ENCODE assay signal across 20 cellular contexts in the genomic region with DNA sequence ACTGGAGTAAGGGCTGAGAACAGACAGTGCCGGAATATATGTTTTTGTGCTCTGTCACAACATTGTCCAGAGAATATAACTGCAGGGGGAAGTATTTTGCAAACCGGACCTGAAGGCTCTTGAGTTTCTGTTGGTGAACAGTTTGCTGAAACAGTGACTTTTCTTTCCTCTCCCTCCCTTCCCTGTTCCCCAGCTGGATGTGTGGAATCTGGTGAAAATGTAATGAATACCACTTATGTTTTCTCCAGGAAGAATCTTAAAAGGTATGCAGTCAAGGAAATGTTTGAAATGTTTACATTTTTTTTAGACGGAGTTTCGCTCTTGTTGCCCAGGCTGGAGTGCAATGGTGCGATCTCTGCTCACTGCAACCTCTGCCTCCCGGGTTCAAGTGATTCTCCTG. TPM values are rescaled to one million over a fixed set of nuclear protein-coding genes. Genes with fewer than 3 reads are reported as not detected.
DNase-seq lines count a peak whose midpoint lies in the region; ATAC-seq and TF ChIP-seq lines count a peak whose summit lies in the region.
"Had no signal": no experiment of that assay in that cellular context is flagged by ENCODE, and none has a peak within 500 bp of the region (broad histone marks: within the 10 kb centered on the region; RNA-seq: fewer than 3 reads in every experiment).

No MANE protein-coding gene starts in this region.

- CTCF ChIA-PET in IMR-90 (lab: Yijun Ruan, JAX) = interaction anchor here (0.7 kb wide), 1 partner anchor 126 kb away, joined by 7 read pairs; no protein-coding TSS in a partner anchor
- CTCF ChIA-PET in activated CD8-positive, alpha-beta T cell treated with anti-CD3 and anti-CD28 coated beads for 36 hours (lab: Charles Lee) = no interaction called here
- CTCF ChIA-PET in naive thymus-derived CD4-positive, alpha-beta T cell (lab: Charles Lee) = no interaction called here

- no peak for TF ChIP-seq RAD21 in IMR-90 (IDR thresholded peaks at IDR 0.05; ENCODE audit: low read length)

- H3K27me3 Mint-ChIP-seq in chondrocyte (ENCODE audit: low read depth) (no peaks in the 10 kb centered on the region), endodermal cell (ENCODE audit: insufficient read depth) (no peaks in the 10 kb centered on the region)
- H3K27me3 Mint-ChIP-seq in activated CD8-positive, alpha-beta T cell treated with anti-CD3 and anti-CD28 coated beads for 36 hours = no peaks in the 10 kb centered on the region
- no peaks in the 10 kb centered on the region for H3K27me3 Mint-ChIP-seq in naive thymus-derived CD4-positive, alpha-beta T cell
- H3K27me3 Mint-ChIP-seq: B cell; CD4-positive, CD25-positive, alpha-beta regulatory T cell had no signal

- no peaks in the 10 kb centered on the region for H4K20me1 ChIP-seq in IMR-90 (ENCODE audit: insufficient read depth, low read length)
- H4K20me1 ChIP-seq: BLaER1 had no signal

- H4K8ac ChIP-seq in IMR-90 (ENCODE audit: low read depth in 2 of 2, low read length in 2 of 2) = no peak overlapping the region
- H4K8ac ChIP-seq in trophoblast cell (ENCODE audit: low read depth, low read length) = no peak overlapping the region

- H3K4ac ChIP-seq in IMR-90 (ENCODE audit: low read depth, low read length) = no peak overlapping the region
- H3K4ac ChIP-seq in trophoblast cell (ENCODE audit: low read depth, low read length) = no peak overlapping the region

- BruUV-seq in IMR-90 (replicated peaks; lab: Mats Ljungman, UMichigan) = no TSS peak

- POLR2A ChIA-PET in IMR-90 (lab: Charles Lee; ENCODE audit: unreplicated experiment) = no interaction called here
- POLR2A ChIA-PET in activated CD8-positive, alpha-beta T cell treated with anti-CD3 and anti-CD28 coated beads for 36 hours (lab: Charles Lee) = no interaction called here
- POLR2A ChIA-PET in naive thymus-derived CD4-positive, alpha-beta T cell (lab: Charles Lee) = no interaction called here

- 0 out of 4 replicates have a peak, but pooled peaks cover 0 to 2% of the 10 kb centered on the region in 2 experiments for H3K79me1 ChIP-seq in IMR-90 (ENCODE audit: low read depth in 1 of 2, low read length in 2 of 2)
- H3K79me1 ChIP-seq in trophoblast cell (ENCODE audit: low read length) = no peaks in the 10 kb centered on the region

- no peak overlapping the region for H2BK15ac ChIP-seq in IMR-90 (ENCODE audit: low read depth, low read length)

- H2AK9ac ChIP-seq in IMR-90 (replicated peaks; ENCODE audit: low read depth, low read length, poor library complexity) = no peak overlapping the region

- peak overlapping the region; percentile 47 for H3K27ac Mint-ChIP-seq in chondrocyte (ENCODE audit: unreplicated experiment)
- no peak overlapping the region for H3K27ac Mint-ChIP-seq in activated CD8-positive, alpha-beta T cell treated with anti-CD3 and anti-CD28 coated beads for 36 hours
- H3K27ac Mint-ChIP-seq in endodermal cell = no peak overlapping the region
- peak overlapping the region in 2 of 9 donors; percentile 4 for H3K27ac Mint-ChIP-seq in naive thymus-derived CD4-positive, alpha-beta T cell
- H3K27ac Mint-ChIP-seq: B cell; CD8-positive, alpha-beta T cell; HFFc6 had no signal

- H2BK12ac ChIP-seq in trophoblast cell (ENCODE audit: low read length) = no peak overlapping the region

- peaks cover 12% of the 10 kb centered on the region for H3K9me1 ChIP-seq in IMR-90 (ENCODE audit: insufficient read depth, low read length)

- ATAC-seq in IMR-90 (ENCODE audit: low read depth) (peak; percentile 61), left lung (peak; percentile 14)
- no peak for ATAC-seq in activated CD8-positive, alpha-beta T cell treated with anti-CD3 and anti-CD28 coated beads for 36 hours
- no peak for ATAC-seq in naive thymus-derived CD4-positive, alpha-beta T cell
- ATAC-seq: CD8-positive, alpha-beta T cell had no signal

- peaks cover 15% of the 10 kb centered on the region for H3K36me3 Mint-ChIP-seq in chondrocyte (ENCODE audit: low read depth)
- H3K36me3 Mint-ChIP-seq in activated CD8-positive, alpha-beta T cell treated with anti-CD3 and anti-CD28 coated beads for 36 hours (ENCODE audit: low read depth) = peaks cover 43% of the 10 kb centered on the region
- peaks cover 53% of the 10 kb centered on the region for H3K36me3 Mint-ChIP-seq in endodermal cell (ENCODE audit: low read depth)
- peaks cover 10 to 35% (median 29%) of the 10 kb centered on the region in 5 donors for H3K36me3 Mint-ChIP-seq in naive thymus-derived CD4-positive, alpha-beta T cell

- H3K18ac ChIP-seq in IMR-90 (ENCODE audit: low read depth, low read length) (no peak overlapping the region), trophoblast cell (ENCODE audit: low read length) (no peak overlapping the region)

- no peak overlapping the region for H2AFZ ChIP-seq in IMR-90 (replicated peaks; ENCODE audit: low read length, poor library complexity)
- no peak overlapping the region for H2AFZ ChIP-seq in trophoblast cell (ENCODE audit: insufficient read depth, low read length, poor library complexity)

- intact Hi-C loops in IMR-90 (cut with micrococcal nuclease) (no loop called here), left lung (cut with DNase I) (no loop called here), colonic mucosa (cut with DNase I) (no loop called here)
- intact Hi-C loops in activated CD8-positive, alpha-beta T cell treated with anti-CD3 and anti-CD28 coated beads for 36 hours (cut with micrococcal nuclease) = no loop called here
- intact Hi-C loops in naive thymus-derived CD4-positive, alpha-beta T cell (cut with micrococcal nuclease) = no loop called here

- H3K4me2 ChIP-seq in IMR-90 (ENCODE audit: low read depth, low read length) (no peak overlapping the region), trophoblast cell (ENCODE audit: low read length) (no peak overlapping the region)
- H3K4me2 ChIP-seq: BLaER1 had no signal

- no peaks in the 10 kb centered on the region for H3K79me2 ChIP-seq in trophoblast cell (ENCODE audit: control insufficient read depth, insufficient read depth, low read length, poor library complexity)

- H3K36me3 ChIP-seq in IMR-90 (ENCODE audit: control insufficient read depth, insufficient read depth, low read length) (peaks cover 8% of the 10 kb centered on the region), left lung (peaks cover 0 to 28% of the 10 kb centered on the region in 2 donors), trophoblast cell (ENCODE audit: control insufficient read depth in 1 of 2, insufficient read depth in 2 of 2, low read length in 2 of 2) (peaks cover 19 to 20% of the 10 kb centered on the region in 2 experiments), colonic mucosa (no peaks in the 10 kb centered on the region), endodermal cell (ENCODE audit: control insufficient read depth, insufficient read depth, low read length) (peaks cover 50% of the 10 kb centered on the region)
- H3K36me3 ChIP-seq in naive thymus-derived CD4-positive, alpha-beta T cell (ENCODE audit: control insufficient read depth in 2 of 3, insufficient read depth in 3 of 3, low read length in 3 of 3) = peaks cover 0 to 15% (median 0%) of the 10 kb centered on the region in 3 experiments

- H4K91ac ChIP-seq in IMR-90 (ENCODE audit: insufficient read depth, low read depth, low read length) (no peak overlapping the region; the same call in 1 of the 2 replicates), trophoblast cell (ENCODE audit: low read depth, low read length) (no peak overlapping the region)

- H3K9me3 ChIP-seq in IMR-90 (ENCODE audit: control insufficient read depth, insufficient read depth, low read length) = no peaks in the 10 kb centered on the region
- no peaks in the 10 kb centered on the region for H3K9me3 ChIP-seq in left lung
- H3K9me3 ChIP-seq in trophoblast cell (ENCODE audit: insufficient read depth, low read depth, low read length) = no peaks in the 10 kb centered on the region
- H3K9me3 ChIP-seq in colonic mucosa = no peaks in the 10 kb centered on the region
- H3K9me3 ChIP-seq in endodermal cell (ENCODE audit: control insufficient read depth, low read length) = no peaks in the 10 kb centered on the region
- no peaks in the 10 kb centered on the region for H3K9me3 ChIP-seq in naive thymus-derived CD4-positive, alpha-beta T cell (ENCODE audit: control insufficient read depth in 2 of 3, low read length in 3 of 3)
- H3K9me3 ChIP-seq: BLaER1, Caco-2, HAP-1 had no signal

- no peaks in the 10 kb centered on the region for H3K27me3 ChIP-seq in IMR-90 (ENCODE audit: control insufficient read depth, insufficient read depth, low read length)
- H3K27me3 ChIP-seq in left lung = no peaks in the 10 kb centered on the region
- H3K27me3 ChIP-seq in trophoblast cell (ENCODE audit: insufficient read depth, low read length) = no peaks in the 10 kb centered on the region
- H3K27me3 ChIP-seq in colonic mucosa = no peaks in the 10 kb centered on the region
- no peaks in the 10 kb centered on the region for H3K27me3 ChIP-seq in endodermal cell (ENCODE audit: control insufficient read depth, insufficient read depth, low read length, poor library complexity, severe bottlenecking)
- H3K27me3 ChIP-seq in naive thymus-derived CD4-positive, alpha-beta T cell (ENCODE audit: control insufficient read depth in 2 of 2, insufficient read depth in 2 of 2, low read length in 2 of 2) = no peaks in the 10 kb centered on the region
- H3K27me3 ChIP-seq: BLaER1 had no signal

- TF ChIP-seq CTCF in IMR-90 (conservative IDR thresholded peaks at IDR 0.05; ENCODE audit: low read depth, low read length) (no peak), chondrocyte (IDR thresholded peaks at IDR 0.05) (no peak), left lung (IDR thresholded peaks at IDR 0.05) (no peak), colonic mucosa (IDR thresholded peaks at IDR 0.05) (no peak), endodermal cell (conservative IDR thresholded peaks at IDR 0.05) (no peak)
- no peak for TF ChIP-seq CTCF in activated CD8-positive, alpha-beta T cell treated with anti-CD3 and anti-CD28 coated beads for 36 hours (IDR thresholded peaks at IDR 0.05)

- DNase-seq in IMR-90 (no peak), chondrocyte (ENCODE audit: low spot score) (no peak), left lung (no peak), trophoblast cell (peak; percentile 39 to 75), colonic mucosa (no peak), endodermal cell (no peak)
- no peak for DNase-seq in activated CD8-positive, alpha-beta T cell treated with anti-CD3 and anti-CD28 coated beads for 36 hours
- no peak for DNase-seq in naive thymus-derived CD4-positive, alpha-beta T cell
- DNase-seq: Caco-2; CD4-positive, CD25-positive, alpha-beta regulatory T cell; CD8-positive, alpha-beta T cell; DMS153; DND-41; GOT3; HFFc6 had no signal

- H3K27ac ChIP-seq in IMR-90 (ENCODE audit: insufficient read depth, low read length) = no peak overlapping the region; the same call in 1 of the 2 replicates
- H3K27ac ChIP-seq in left lung = no peak overlapping the region
- H3K27ac ChIP-seq in trophoblast cell (ENCODE audit: low read depth, low read length) = no peak overlapping the region
- no peak overlapping the region for H3K27ac ChIP-seq in colonic mucosa
- no peak overlapping the region for H3K27ac ChIP-seq in endodermal cell (ENCODE audit: low read depth, low read length)
- no peak overlapping the region for H3K27ac ChIP-seq in naive thymus-derived CD4-positive, alpha-beta T cell (ENCODE audit: low read depth, low read length)
- H3K27ac ChIP-seq: 22Rv1, BLaER1, C4-2B had no signal

- H3K4me3 Mint-ChIP-seq in chondrocyte (ENCODE audit: unreplicated experiment) = no peak overlapping the region
- no peak overlapping the region for H3K4me3 Mint-ChIP-seq in activated CD8-positive, alpha-beta T cell treated with anti-CD3 and anti-CD28 coated beads for 36 hours
- no peak overlapping the region for H3K4me3 Mint-ChIP-seq in endodermal cell
- H3K4me3 Mint-ChIP-seq in naive thymus-derived CD4-positive, alpha-beta T cell = no peak overlapping the region
- H3K4me3 Mint-ChIP-seq: B cell; CD4-positive, CD25-positive, alpha-beta regulatory T cell; CD8-positive, alpha-beta T cell; HFFc6 had no signal

- H3K4me3 ChIP-seq in IMR-90 (ENCODE audit: insufficient read depth, low read depth, low read length) = no peak overlapping the region
- no peak overlapping the region for H3K4me3 ChIP-seq in left lung
- H3K4me3 ChIP-seq in trophoblast cell (ENCODE audit: low read depth, low read length) = no peak overlapping the region
- H3K4me3 ChIP-seq in colonic mucosa = no peak overlapping the region
- no peak overlapping the region for H3K4me3 ChIP-seq in endodermal cell (ENCODE audit: low read length)
- H3K4me3 ChIP-seq in naive thymus-derived CD4-positive, alpha-beta T cell (ENCODE audit: low read length) = no peak overlapping the region
- H3K4me3 ChIP-seq: BLaER1, HAP-1 had no signal

- H2AK5ac ChIP-seq in IMR-90 (ENCODE audit: low read depth, low read length) (no peak overlapping the region; the same call in 1 of the 2 replicates), trophoblast cell (ENCODE audit: low read length) (no peak overlapping the region)

- H3K4me1 ChIP-seq in IMR-90 (ENCODE audit: control insufficient read depth, insufficient read depth, low read length) (peaks cover 6% of the 10 kb centered on the region), left lung (no peaks in the 10 kb centered on the region), trophoblast cell (ENCODE audit: control insufficient read depth in 1 of 2, insufficient read depth in 2 of 2, low read length in 2 of 2) (peaks cover 5% of the 10 kb centered on the region in 2 experiments), colonic mucosa (no peaks in the 10 kb centered on the region), endodermal cell (ENCODE audit: control insufficient read depth, insufficient read depth, low read length) (no peaks in the 10 kb centered on the region)
- no peaks in the 10 kb centered on the region for H3K4me1 ChIP-seq in naive thymus-derived CD4-positive, alpha-beta T cell (ENCODE audit: control insufficient read depth in 2 of 2, insufficient read depth in 2 of 2, low read length in 2 of 2)
- H3K4me1 ChIP-seq: BLaER1, Caco-2 had no signal

- H4K5ac ChIP-seq in IMR-90 (ENCODE audit: low read depth, low read length) = no peak overlapping the region

- no peak overlapping the region for H2BK5ac ChIP-seq in IMR-90 (ENCODE audit: low read depth, low read length, poor library complexity, severe bottlenecking)
- H2BK5ac ChIP-seq in trophoblast cell (ENCODE audit: low read depth, low read length, poor library complexity) = no peak overlapping the region

- H3K14ac ChIP-seq in IMR-90 (replicated peaks; ENCODE audit: low read depth, low read length) (peak overlapping the region; percentile 59; the same call in 1 of the 2 replicates), trophoblast cell (ENCODE audit: low read length) (no peak overlapping the region)

- H3K23ac ChIP-seq in IMR-90 (ENCODE audit: low read depth, low read length) (no peak overlapping the region), trophoblast cell (ENCODE audit: low read length) (no peak overlapping the region)

- no CpG with 5 or more reads among the region's 6 CpGs for WGBS in IMR-90 (ENCODE audit: extremely low coverage in 2 of 2, insufficient read length in 1 of 2), 2 experiments
- no CpG with 5 or more reads among the region's 6 CpGs for WGBS in trophoblast cell (ENCODE audit: extremely low coverage, insufficient coverage, insufficient read length)
- WGBS in endodermal cell (ENCODE audit: insufficient coverage in 1 of 2, insufficient read length in 1 of 2), 2 experiments = 97 to 100% methylated on average over 5 to 6 of the region's 6 CpGs

- H3K56ac ChIP-seq in IMR-90 (ENCODE audit: extremely low read depth, insufficient read depth, low read length) = no peak overlapping the region

- H3K9me3 Mint-ChIP-seq in chondrocyte (ENCODE audit: low read depth) (no peaks in the 10 kb centered on the region), endodermal cell (peaks cover 2% of the 10 kb centered on the region)
- no peaks in the 10 kb centered on the region for H3K9me3 Mint-ChIP-seq in activated CD8-positive, alpha-beta T cell treated with anti-CD3 and anti-CD28 coated beads for 36 hours
- no peaks in the 10 kb centered on the region for H3K9me3 Mint-ChIP-seq in naive thymus-derived CD4-positive, alpha-beta T cell
- H3K9me3 Mint-ChIP-seq: CD4-positive, CD25-positive, alpha-beta regulatory T cell; CD8-positive, alpha-beta T cell; HFFc6 had no signal

- H2BK120ac ChIP-seq in IMR-90 (ENCODE audit: low read depth, low read length) = no peak overlapping the region
- no peak overlapping the region for H2BK120ac ChIP-seq in trophoblast cell (ENCODE audit: insufficient read depth, low read length, poor library complexity)

- dilution Hi-C loops in IMR-90 (cut with HindIII; ENCODE audit: low sequenced_read_pairs, unreplicated experiment) = no loop called here

- H4K12ac ChIP-seq in trophoblast cell (ENCODE audit: low read depth, low read length) = no peak overlapping the region

- in situ Hi-C loops in IMR-90 (cut with MboI; ENCODE audit: low sequenced_read_pairs) = no loop called here

- no peak overlapping the region for H3K9ac ChIP-seq in IMR-90 (ENCODE audit: low read depth, low read length)
- no peak overlapping the region for H3K9ac ChIP-seq in trophoblast cell (ENCODE audit: low read length)
- no peak overlapping the region for H3K9ac ChIP-seq in colonic mucosa (ENCODE audit: low read depth in 2 of 2, low read length in 2 of 2)
- H3K9ac ChIP-seq in endodermal cell (ENCODE audit: extremely low read depth, low read length, poor library complexity, severe bottlenecking) = no peak overlapping the region
- H3K9ac ChIP-seq: BLaER1 had no signal

- peaks cover 13% of the 10 kb centered on the region for H3K4me1 Mint-ChIP-seq in chondrocyte (ENCODE audit: low read depth)
- no peaks in the 10 kb centered on the region for H3K4me1 Mint-ChIP-seq in activated CD8-positive, alpha-beta T cell treated with anti-CD3 and anti-CD28 coated beads for 36 hours (ENCODE audit: low read depth)
- peaks cover 4% of the 10 kb centered on the region for H3K4me1 Mint-ChIP-seq in endodermal cell
- H3K4me1 Mint-ChIP-seq in naive thymus-derived CD4-positive, alpha-beta T cell = peaks cover 0 to 2% (median 0%) of the 10 kb centered on the region in 7 donors
- H3K4me1 Mint-ChIP-seq: B cell had no signal

- peak overlapping the region; percentile 9; the same call in 1 of the 2 replicates for H2BK20ac ChIP-seq in IMR-90 (ENCODE audit: low read depth, low read length)

- no peak for TF ChIP-seq POLR2A in IMR-90 (IDR thresholded peaks at IDR 0.05; ENCODE audit: low read depth, low read length)

RNA-seq across cellular contexts. Expression of a gene that starts 23.4 kb away (rescaled TPM):
- total RNA-seq in IMR-90 (2012; rRNA removed) (4.5 and 4.7 TPM in 2 replicates), chondrocyte (2.6 to 7.9 TPM (median 3.6 TPM) in 3 replicates), left lung (1 to 10 TPM; 4.1 to 6.6 TPM), colonic mucosa (10 to 100 TPM in 1 of 2 donors, 1 to 10 TPM in 1; 2.5 to 12.0 TPM), endodermal cell (10 to 100 TPM; 16.3 to 27.1 TPM)
- 6.3 and 6.4 TPM in 2 replicates for polyA plus RNA-seq in IMR-90 (2012; rRNA removed)
- 2.1 and 2.9 TPM in 2 replicates for polyA plus RNA-seq in IMR-90 (2012; cell fraction: cytosol; rRNA removed)
- 2.1 and 4.5 TPM in 2 replicates for polyA plus RNA-seq in IMR-90 (2012; cell fraction: nucleus; rRNA removed; ENCODE audit: low replicate concordance)
- polyA plus RNA-seq in trophoblast cell (2013) = 7.7 and 8.0 TPM in 2 replicates
- total RNA-seq in activated CD8-positive, alpha-beta T cell treated with anti-CD3 and anti-CD28 coated beads for 36 hours = 10 to 100 TPM; 30.9 to 34.7 TPM
- polyA plus RNA-seq in endodermal cell (2013, experiment 1 of 2) = 14.6 TPM
- 11.7 TPM for polyA plus RNA-seq in endodermal cell (2013, experiment 2 of 2)
- total RNA-seq in naive thymus-derived CD4-positive, alpha-beta T cell = 10 to 100 TPM in 1 of 5 experiments, 1 to 10 TPM in 4; 1.5 to 21.4 (median 4.0) TPM
- 1 to 10 TPM in 1 of 2 donors, under 1 TPM in 1; 0.61 to 1.9 TPM for polyA plus RNA-seq in naive thymus-derived CD4-positive, alpha-beta T cell

Comparison
In these comparisons a context has a peak if more than half of its experiments do, and no peak if none do; other contexts are left out.
1. ATAC-seq: peak in IMR-90 (single experiment) and left lung (single experiment); none in activated CD8-positive, alpha-beta T cell treated with anti-CD3 and anti-CD28 coated beads for 36 hours (single experiment) and naive thymus-derived CD4-positive, alpha-beta T cell (single experiment).
2. DNase-seq: peak in trophoblast cell (2 of 2); none in IMR-90 (single experiment), chondrocyte (single experiment), left lung (0 of 2), colonic mucosa (single experiment), activated CD8-positive, alpha-beta T cell treated with anti-CD3 and anti-CD28 coated beads for 36 hours (single experiment), endodermal cell (single experiment) and naive thymus-derived CD4-positive, alpha-beta T cell (0 of 9).